Comparison of ENCODE assay signal across 9 cellular contexts in the genomic region with DNA sequence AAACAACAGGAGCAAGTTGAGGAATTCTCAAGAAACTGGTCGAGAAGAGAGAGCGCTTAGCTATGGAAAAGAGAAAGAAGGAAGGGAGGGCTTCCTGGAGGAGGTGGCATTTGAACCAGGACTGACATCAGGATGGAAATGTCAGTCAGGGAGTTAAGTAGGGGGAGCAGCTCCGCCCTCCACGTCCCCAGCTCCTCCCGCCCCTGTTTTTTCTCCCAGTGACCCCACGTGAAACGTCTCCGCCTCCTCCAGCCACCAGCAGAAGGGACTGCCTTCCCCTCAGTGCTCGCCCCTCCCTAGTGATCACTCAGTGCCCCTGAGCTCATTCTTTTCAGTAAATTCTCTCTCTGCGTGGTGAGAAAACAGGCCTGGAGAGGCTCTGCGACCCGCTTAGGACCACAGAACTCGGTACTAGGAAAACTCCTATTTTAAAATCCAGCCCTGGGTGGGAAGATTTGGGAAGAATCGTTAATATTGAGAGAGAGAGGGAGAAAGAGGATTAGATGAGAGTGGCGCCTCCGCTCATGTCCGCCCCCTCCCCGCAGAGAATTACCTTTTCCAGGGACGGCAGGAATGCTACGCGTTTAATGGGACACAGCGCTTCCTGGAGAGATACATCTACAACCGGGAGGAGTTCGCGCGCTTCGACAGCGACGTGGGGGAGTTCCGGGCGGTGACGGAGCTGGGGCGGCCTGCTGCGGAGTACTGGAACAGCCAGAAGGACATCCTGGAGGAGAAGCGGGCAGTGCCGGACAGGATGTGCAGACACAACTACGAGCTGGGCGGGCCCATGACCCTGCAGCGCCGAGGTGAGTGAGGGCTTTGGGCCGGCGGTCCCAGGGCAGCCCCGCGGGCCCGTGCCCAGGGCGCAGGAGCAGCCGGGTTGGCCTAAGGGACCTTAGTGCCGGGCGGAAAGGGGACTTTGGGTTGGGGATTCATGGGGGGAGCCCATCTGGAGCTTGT. TPM values are rescaled to one million over a fixed set of nuclear protein-coding genes. Genes with fewer than 3 reads are reported as not detected.
A peak's percentile ranks its signal among the peaks of the same experiment; 100 is the strongest.
DNase-seq lines count a peak whose midpoint lies in the region; ATAC-seq and TF ChIP-seq lines count a peak whose summit lies in the region.
"Had no signal": no experiment of that assay in that cellular context is flagged by ENCODE, and none has a peak within 500 bp of the region (broad histone marks: within the 10 kb centered on the region; RNA-seq: fewer than 3 reads in every experiment).

No MANE protein-coding gene starts in this region.

- H3K9me3 ChIP-seq in smooth muscle cell (replicated peaks; ENCODE audit: low read depth), result no peaks in the 10 kb centered on the region

- H3K4me1 Mint-ChIP-seq in chondrocyte (ENCODE audit: low read depth), result peaks cover 12% of the 10 kb centered on the region

- peak overlapping the region; percentile 99 for H3K4me2 ChIP-seq in smooth muscle cell

- peak; percentile 51 for DNase-seq in activated CD8-positive, alpha-beta memory T cell treated with anti-CD3 and anti-CD28 coated beads for 24 hours
- DNase-seq in activated CD8-positive, alpha-beta memory T cell treated with anti-CD3 and anti-CD28 coated beads, Interleukin-2, amount 50 U/mL, for 48 hours, result no peak
- DNase-seq in chondrocyte (ENCODE audit: low spot score), result no peak
- DNase-seq in kidney epithelial cell (ENCODE audit: low read depth), result no peak
- DNase-seq in smooth muscle cell (lab: John Stamatoyannopoulos, UW; ENCODE audit: unreplicated experiment), result peak; percentile 23
- no peak for DNase-seq in NCI-H748 (lab: John Stamatoyannopoulos, UW; ENCODE audit: unreplicated experiment)
- no peak for DNase-seq in putamen (ENCODE audit: low spot score)
- DNase-seq: DND-41 had no signal

- peaks cover 25% of the 10 kb centered on the region for H3K27me3 Mint-ChIP-seq in chondrocyte (ENCODE audit: low read depth)

- H3K9me3 Mint-ChIP-seq in chondrocyte (ENCODE audit: low read depth), result no peaks in the 10 kb centered on the region

- WGBS in smooth muscle cell (ENCODE audit: low lambda C conversion rate), result 7% methylated on average over 45 of the region's 49 CpGs

- peak overlapping the region; percentile 89 for H3K9ac ChIP-seq in smooth muscle cell (ENCODE audit: low read depth)

- peak; percentile 13 for TF ChIP-seq CTCF in chondrocyte (IDR thresholded peaks at IDR 0.05)
- no peak for TF ChIP-seq CTCF in kidney epithelial cell (IDR thresholded peaks at IDR 0.05; ENCODE audit: insufficient read depth, low read length, poor library complexity, severe bottlenecking)
- no peak for TF ChIP-seq CTCF in smooth muscle cell (IDR thresholded peaks at IDR 0.05; ENCODE audit: borderline replicate concordance, insufficient read depth, poor library complexity, severe bottlenecking)

- no peak for ATAC-seq in GM18870 (IDR thresholded peaks at IDR 0.05; ENCODE audit: unreplicated experiment)

- H3K4me1 ChIP-seq in smooth muscle cell (ENCODE audit: low read depth), result no peaks in the 10 kb centered on the region

- no peaks in the 10 kb centered on the region for H3K36me3 Mint-ChIP-seq in chondrocyte (ENCODE audit: low read depth)

- H3K27me3 ChIP-seq in kidney epithelial cell (ENCODE audit: control insufficient read depth, insufficient read depth, low read length), result peaks cover 9% of the 10 kb centered on the region
- no peaks in the 10 kb centered on the region for H3K27me3 ChIP-seq in smooth muscle cell (ENCODE audit: low read depth)

- H3F3A ChIP-seq in smooth muscle cell (ENCODE audit: low read depth), result peaks cover 7% of the 10 kb centered on the region

- no peaks in the 10 kb centered on the region for H3K36me3 ChIP-seq in kidney epithelial cell (ENCODE audit: control insufficient read depth, insufficient read depth, low read length)
- H3K36me3 ChIP-seq in smooth muscle cell (ENCODE audit: low read depth), result no peaks in the 10 kb centered on the region

- peak overlapping the region; percentile 76 for H3K4me3 Mint-ChIP-seq in chondrocyte (ENCODE audit: unreplicated experiment)

- peak overlapping the region; percentile 83 for H3K27ac Mint-ChIP-seq in chondrocyte (ENCODE audit: unreplicated experiment)

- H3K4me3 ChIP-seq in kidney epithelial cell (ENCODE audit: low read depth, low read length) (peak overlapping the region; percentile 38), smooth muscle cell (peak overlapping the region; percentile 82)

- H4K20me1 ChIP-seq in smooth muscle cell (ENCODE audit: low read depth), result no peaks in the 10 kb centered on the region

- peak overlapping the region; percentile 65 for H3K27ac ChIP-seq in smooth muscle cell (ENCODE audit: low read depth)

- peak overlapping the region; percentile 100 for H2AFZ ChIP-seq in smooth muscle cell (ENCODE audit: low read depth)

- H3K79me2 ChIP-seq in smooth muscle cell (ENCODE audit: low read depth), result no peaks in the 10 kb centered on the region

RNA-seq across cellular contexts. Expression of a gene that starts 4.6 kb away (rescaled TPM):
- 2.8 to 2.9 TPM (median 2.8 TPM) in 3 replicates for total RNA-seq in chondrocyte
- 5.5 and 7.6 TPM in 2 replicates for total RNA-seq in kidney epithelial cell
- 10.8 and 14.8 TPM in 2 replicates for total RNA-seq in smooth muscle cell
- 19.4 and 20.3 TPM in 2 replicates for polyA plus RNA-seq in smooth muscle cell

RNA-seq across cellular contexts. Expression of a gene that starts 7.0 kb away (rescaled TPM):
- total RNA-seq in chondrocyte (0.65 to 1.3 TPM (median 1.2 TPM) in 3 replicates), kidney epithelial cell (0.29 and 0.48 TPM in 2 replicates), smooth muscle cell (1.1 and 1.6 TPM in 2 replicates)
- 1.1 and 1.3 TPM in 2 replicates for polyA plus RNA-seq in smooth muscle cell

Comparison
In these comparisons a context has a peak if more than half of its experiments do, and no peak if none do; other contexts are left out.
1. DNase-seq: peak in activated CD8-positive, alpha-beta memory T cell treated with anti-CD3 and anti-CD28 coated beads for 24 hours (single experiment) and smooth muscle cell (single experiment); none in activated CD8-positive, alpha-beta memory T cell treated with anti-CD3 and anti-CD28 coated beads, Interleukin-2, amount 50 U/mL, for 48 hours (single experiment), chondrocyte (single experiment), kidney epithelial cell (single experiment), NCI-H748 (single experiment) and putamen (single experiment).